15 cellular contexts compared by ENCODE assay signal in genomic region chr12:124553862-124554428, GRCh38. TPM values are rescaled to one million over a fixed set of nuclear protein-coding genes. Genes with fewer than 3 reads are reported as not detected.
DNase-seq lines count a peak whose midpoint lies in the region; ATAC-seq and TF ChIP-seq lines count a peak whose summit lies in the region.
"Had no signal": no experiment of that assay in that cellular context is flagged by ENCODE, and none has a peak within 500 bp of the region (broad histone marks: within the 10 kb centered on the region; RNA-seq: fewer than 3 reads in every experiment).

No MANE protein-coding gene starts in this region.

- no peaks in the 10 kb centered on the region for H3K27me3 Mint-ChIP-seq in type B pancreatic cell

- no peak overlapping the region for H3K4me3 ChIP-seq in cardiac muscle cell
- H3K4me3 ChIP-seq in WERI-Rb-1 (ENCODE audit: low read depth, low read length): no peak overlapping the region
- H3K4me3 ChIP-seq in muscle layer of colon (ENCODE audit: low read depth in 1 of 2, low read length in 2 of 2): peak overlapping the region in 1 of 2 donors; percentile 29
- H3K4me3 ChIP-seq in thyroid gland (replicated peaks in 1 of 3): no peak overlapping the region
- H3K4me3 ChIP-seq: GM23248 had no signal

- no peak overlapping the region for H3K4me3 Mint-ChIP-seq in type B pancreatic cell

- H3K27ac ChIP-seq in cardiac muscle cell (peak overlapping the region; percentile 90), WERI-Rb-1 (peak overlapping the region; percentile 84), muscle layer of colon (ENCODE audit: low read depth, low read length) (peak overlapping the region; percentile 39), thyroid gland (no peak overlapping the region)
- H3K27ac ChIP-seq: GM23248, HL-60 had no signal

- H3K9ac ChIP-seq in muscle layer of colon (ENCODE audit: low read length): no peak overlapping the region
- H3K9ac ChIP-seq: GM23248 had no signal

- peaks cover 60% of the 10 kb centered on the region for H3K4me1 Mint-ChIP-seq in type B pancreatic cell (ENCODE audit: unreplicated experiment)

- TF ChIP-seq CTCF in cardiac muscle cell (IDR thresholded peaks at IDR 0.05; ENCODE audit: low read depth, low read length) (no peak), WERI-Rb-1 (IDR thresholded peaks at IDR 0.05; ENCODE audit: low read depth, low read length) (no peak), type B pancreatic cell (conservative IDR thresholded peaks at IDR 0.05) (no peak), thyroid gland (IDR thresholded peaks at IDR 0.05) (no peak)

- no peak for TF ChIP-seq POLR2A in thyroid gland (IDR thresholded peaks at IDR 0.05)

- ATAC-seq in left ventricle myocardium superior: no peak
- no peak for ATAC-seq in esophagus mucosa

- H3K27me3 ChIP-seq in cardiac muscle cell: no peaks in the 10 kb centered on the region
- no peaks in the 10 kb centered on the region for H3K27me3 ChIP-seq in WERI-Rb-1 (ENCODE audit: insufficient read depth, low read depth, severe bottlenecking)
- H3K27me3 ChIP-seq in muscle layer of colon (ENCODE audit: control insufficient read depth in 1 of 2, insufficient read depth in 2 of 2, low read length in 2 of 2): no peaks in the 10 kb centered on the region
- no peaks in the 10 kb centered on the region for H3K27me3 ChIP-seq in thyroid gland

- no peaks in the 10 kb centered on the region for H3K36me3 Mint-ChIP-seq in type B pancreatic cell

- peak overlapping the region; percentile 10 for H3K27ac Mint-ChIP-seq in type B pancreatic cell

- no peaks in the 10 kb centered on the region for H3K9me3 Mint-ChIP-seq in type B pancreatic cell

- intact Hi-C loops in left ventricle myocardium superior (cut with micrococcal nuclease): no loop called here
- intact Hi-C loops in thyroid gland (cut with DNase I): no loop called here

- no peaks in the 10 kb centered on the region for H3K9me3 ChIP-seq in cardiac muscle cell (ENCODE audit: low read depth)
- H3K9me3 ChIP-seq in WERI-Rb-1 (ENCODE audit: severe bottlenecking): peaks cover 11% of the 10 kb centered on the region
- H3K9me3 ChIP-seq in muscle layer of colon (ENCODE audit: low read length): no peaks in the 10 kb centered on the region
- no peaks in the 10 kb centered on the region for H3K9me3 ChIP-seq in thyroid gland

- 90 to 91% methylated on average over 14 to 18 of the region's 18 CpGs for WGBS in thyroid gland, 2 donors

- DNase-seq in cardiac muscle cell (ENCODE audit: low read depth in 1 of 2, low spot score in 1 of 2): no peak
- no peak for DNase-seq in left ventricle myocardium superior
- DNase-seq in WERI-Rb-1: no peak
- DNase-seq in type B pancreatic cell (ENCODE audit: extremely low spot score, unreplicated experiment): no peak
- no peak for DNase-seq in thyroid gland
- no peak for DNase-seq in NCI-H748 treated with DMSO at 0.1 percent for 48 hours (lab: John Stamatoyannopoulos, UW)
- DNase-seq: Calu3; effector CD8-positive, alpha-beta T cell; GM23248; KG1; NCI-H1417; stimulated activated naive CD4-positive, alpha-beta T cell treated with Interleukin-2 at 50 U/mL for 16 hours had no signal

- no peaks in the 10 kb centered on the region for H3K36me3 ChIP-seq in cardiac muscle cell
- H3K36me3 ChIP-seq in WERI-Rb-1: peaks cover 22% of the 10 kb centered on the region
- H3K36me3 ChIP-seq in muscle layer of colon (ENCODE audit: insufficient read depth, low read length): no peaks in the 10 kb centered on the region
- no peaks in the 10 kb centered on the region for H3K36me3 ChIP-seq in thyroid gland

- peaks cover 67% of the 10 kb centered on the region for H3K4me1 ChIP-seq in cardiac muscle cell (ENCODE audit: low read depth)
- peaks cover 80% of the 10 kb centered on the region for H3K4me1 ChIP-seq in muscle layer of colon (ENCODE audit: insufficient read depth, low read length)
- H3K4me1 ChIP-seq in thyroid gland: peaks cover 39 to 53% of the 10 kb centered on the region in 2 donors

RNA-seq across cellular contexts. Expression of gene NCOR2, which starts 13.5 kb away (rescaled TPM):
- 57.4 and 113 TPM in 2 replicates for total RNA-seq in cardiac muscle cell
- polyA plus RNA-seq in cardiac muscle cell: 98.5 and 153 TPM in 2 replicates
- total RNA-seq in left ventricle myocardium superior: 142 TPM
- total RNA-seq in type B pancreatic cell (ENCODE audit: low replicate concordance): 219 and 227 TPM in 2 replicates
- 100 to 1,000 TPM in 2 of 4 donors, 10 to 100 TPM in 2; 45.3 to 178 (median 99.9) TPM for total RNA-seq in thyroid gland
- 60.3 TPM for total RNA-seq in esophagus mucosa

Comparison
In these comparisons a context has a peak if more than half of its experiments do, and no peak if none do; other contexts are left out.
1. H3K27ac ChIP-seq: peak in cardiac muscle cell (single experiment), WERI-Rb-1 (single experiment) and muscle layer of colon (single experiment); none in thyroid gland (0 of 3).